Comparison of ENCODE assay signal across 8 cellular contexts in genomic region chr2:225002039-225002655, GRCh38. TPM values are rescaled to one million over a fixed set of nuclear protein-coding genes. Genes with fewer than 3 reads are reported as not detected.
DNase-seq lines count a peak whose midpoint lies in the region; ATAC-seq and TF ChIP-seq lines count a peak whose summit lies in the region.

No MANE protein-coding gene starts in this region.

- no peak overlapping the region for H3K4ac ChIP-seq in neuronal stem cell (ENCODE audit: low read length)

- intact Hi-C loops in activated CD8-positive, alpha-beta T cell treated with anti-CD3 and anti-CD28 coated beads for 36 hours (cut with micrococcal nuclease), result loop anchor here (2.0 to 10.0 kb wide), 4 partner anchors 55 to 207 kb away; no protein-coding TSS in a partner anchor
- intact Hi-C loops in esophagus muscularis mucosa (cut with DNase I), result no loop called here

- H2BK120ac ChIP-seq in neuronal stem cell (ENCODE audit: low read depth, low read length), result no peak overlapping the region

- H4K91ac ChIP-seq in neuronal stem cell (ENCODE audit: low read depth, low read length, poor library complexity), result no peak overlapping the region

- H3K18ac ChIP-seq in neuronal stem cell (ENCODE audit: low read length), result no peak overlapping the region

- no peaks in the 10 kb centered on the region for H3K36me3 ChIP-seq in esophagus muscularis mucosa
- no peaks in the 10 kb centered on the region for H3K36me3 ChIP-seq in neuronal stem cell (replicated peaks in 1 of 2; ENCODE audit: control insufficient read depth in 2 of 2, insufficient read depth in 2 of 2, low read length in 2 of 2)

- no peak overlapping the region for H2BK12ac ChIP-seq in neuronal stem cell (ENCODE audit: low read length)

- DNase-seq in AML-193 (lab: John Stamatoyannopoulos, UW) (peak; percentile 50 to 51), NCI-H748 treated with DMSO at 0.1 percent for 48 hours (lab: John Stamatoyannopoulos, UW) (peak; percentile 67), esophagus muscularis mucosa (ENCODE audit: extremely low spot score) (no peak), neuronal stem cell (ENCODE audit: low spot score) (peak; percentile 59), ureter (ENCODE audit: low spot score) (peak; percentile 59)
- DNase-seq in activated CD8-positive, alpha-beta T cell treated with anti-CD3 and anti-CD28 coated beads for 36 hours, result peak; percentile 80

- no peak overlapping the region for H3K4me2 ChIP-seq in neuronal stem cell (ENCODE audit: insufficient read depth, low read length, poor library complexity, severe bottlenecking)

- H3K14ac ChIP-seq in neuronal stem cell (ENCODE audit: low read length), result no peak overlapping the region

- ATAC-seq in GM18861 (IDR thresholded peaks at IDR 0.05; ENCODE audit: unreplicated experiment) (peak; percentile 47), HG03097 (IDR thresholded peaks at IDR 0.05; ENCODE audit: low FRiP score, unreplicated experiment) (peak; percentile 47)
- ATAC-seq in activated CD8-positive, alpha-beta T cell treated with anti-CD3 and anti-CD28 coated beads for 36 hours, result peak; percentile 72

- H2AK5ac ChIP-seq in neuronal stem cell (ENCODE audit: low read depth, low read length), result no peak overlapping the region

- H4K8ac ChIP-seq in neuronal stem cell (ENCODE audit: low read depth, low read length), result no peak overlapping the region

- H3K27me3 Mint-ChIP-seq in activated CD8-positive, alpha-beta T cell treated with anti-CD3 and anti-CD28 coated beads for 36 hours, result no peaks in the 10 kb centered on the region

- H3K27me3 ChIP-seq in esophagus muscularis mucosa (no peaks in the 10 kb centered on the region), neuronal stem cell (ENCODE audit: control insufficient read depth in 3 of 3, insufficient read depth in 3 of 3, low read depth in 1 of 3, low read length in 3 of 3) (no peaks in the 10 kb centered on the region)

- no peak overlapping the region for H2BK15ac ChIP-seq in neuronal stem cell (ENCODE audit: low read length)

- TF ChIP-seq CTCF in activated CD8-positive, alpha-beta T cell treated with anti-CD3 and anti-CD28 coated beads for 36 hours (IDR thresholded peaks at IDR 0.05), result peak; percentile 76
- peak; percentile 58 to 66 (median 66) for TF ChIP-seq CTCF in esophagus muscularis mucosa (IDR thresholded peaks at IDR 0.05)

- no peak overlapping the region for H3K4me3 ChIP-seq in esophagus muscularis mucosa
- H3K4me3 ChIP-seq in neuronal stem cell (ENCODE audit: low read length in 2 of 2), result no peak overlapping the region

- H3K9me3 ChIP-seq in esophagus muscularis mucosa (no peaks in the 10 kb centered on the region), neuronal stem cell (replicated peaks in 1 of 2; ENCODE audit: control insufficient read depth in 2 of 2, insufficient read depth in 1 of 2, low read depth in 1 of 2, low read length in 2 of 2) (no peaks in the 10 kb centered on the region)

- peaks cover 46% of the 10 kb centered on the region for H3K36me3 Mint-ChIP-seq in activated CD8-positive, alpha-beta T cell treated with anti-CD3 and anti-CD28 coated beads for 36 hours (ENCODE audit: low read depth)

- no peak overlapping the region for H3K27ac ChIP-seq in esophagus muscularis mucosa (replicated peaks in 1 of 4)
- no peak overlapping the region for H3K27ac ChIP-seq in neuronal stem cell (replicated peaks; ENCODE audit: low read length)

- no peak overlapping the region for H3K9ac ChIP-seq in neuronal stem cell (ENCODE audit: low read depth, low read length, poor library complexity)

- peak overlapping the region; percentile 8 for H2AFZ ChIP-seq in neuronal stem cell (ENCODE audit: low read length)

- no peaks in the 10 kb centered on the region for H3K9me3 Mint-ChIP-seq in activated CD8-positive, alpha-beta T cell treated with anti-CD3 and anti-CD28 coated beads for 36 hours

- POLR2A ChIA-PET in activated CD8-positive, alpha-beta T cell treated with anti-CD3 and anti-CD28 coated beads for 36 hours (lab: Charles Lee), result interaction anchor here (1.2 to 3.0 kb wide), 7 partner anchors 15 to 92 kb away, joined by 3 to 14 read pairs (median 8); partner anchors contain the start of gene DOCK10

- H2BK5ac ChIP-seq in neuronal stem cell (ENCODE audit: low read length), result no peak overlapping the region

- peak overlapping the region; percentile 83 for H3K27ac Mint-ChIP-seq in activated CD8-positive, alpha-beta T cell treated with anti-CD3 and anti-CD28 coated beads for 36 hours

- no peak for TF ChIP-seq EP300 in esophagus muscularis mucosa (IDR thresholded peaks at IDR 0.05)

- CTCF ChIA-PET in activated CD8-positive, alpha-beta T cell treated with anti-CD3 and anti-CD28 coated beads for 36 hours (lab: Charles Lee), result interaction anchor here (0.6 to 4.7 kb wide), 44 partner anchors 9 to 1307 kb away, joined by 3 to 54 read pairs (median 4); partner anchors contain the start of gene DOCK10

- H3K79me1 ChIP-seq in neuronal stem cell (ENCODE audit: low read depth, low read length), result no peaks in the 10 kb centered on the region

- peaks cover 83% of the 10 kb centered on the region for H3K4me1 Mint-ChIP-seq in activated CD8-positive, alpha-beta T cell treated with anti-CD3 and anti-CD28 coated beads for 36 hours (ENCODE audit: low read depth)

- H3K4me1 ChIP-seq in esophagus muscularis mucosa (peaks cover 0 to 3% (median 0%) of the 10 kb centered on the region in 4 donors), neuronal stem cell (ENCODE audit: control insufficient read depth in 2 of 2, insufficient read depth in 1 of 2, low read depth in 1 of 2, low read length in 2 of 2) (peaks cover 2 to 4% of the 10 kb centered on the region in 2 donors)

- no peak overlapping the region for H3K23ac ChIP-seq in neuronal stem cell (ENCODE audit: low read depth, low read length, poor library complexity)

- no peak for TF ChIP-seq POLR2A in esophagus muscularis mucosa (IDR thresholded peaks at IDR 0.05; ENCODE audit: low read depth)

- no peak overlapping the region for H3K4me3 Mint-ChIP-seq in activated CD8-positive, alpha-beta T cell treated with anti-CD3 and anti-CD28 coated beads for 36 hours

- whole genome bisulfite sequencing in esophagus muscularis mucosa, result 58% methylated on average over 6 of the region's 6 CpGs
- no CpG with 5 or more reads among the region's 6 CpGs for WGBS in neuronal stem cell (ENCODE audit: extremely low coverage in 2 of 2, insufficient read length in 2 of 2, insufficient replicate concordance in 1 of 2), 2 donors

RNA-seq across cellular contexts. Expression of gene DOCK10, which starts 40.1 kb away (rescaled TPM):
- 100 to 1,000 TPM; 191 to 198 TPM for total RNA-seq in activated CD8-positive, alpha-beta T cell treated with anti-CD3 and anti-CD28 coated beads for 36 hours
- total RNA-seq in esophagus muscularis mucosa (10 to 100 TPM in 1 of 4 donors, 1 to 10 TPM in 3; 1.9 to 11.6 (median 6.3) TPM), ureter (9.6 TPM)
- 0.84 TPM for polyA plus RNA-seq in neuronal stem cell (2013, experiment 1 of 2)
- 0.79 TPM for polyA plus RNA-seq in neuronal stem cell (2013, experiment 2 of 2)

Comparison
In these comparisons a context has a peak if more than half of its experiments do, and no peak if none do; other contexts are left out.
1. RNA of gene DOCK10, which starts 40.1 kb away (total RNA-seq): 191 to 198 TPM in activated CD8-positive, alpha-beta T cell treated with anti-CD3 and anti-CD28 coated beads for 36 hours; 9.6 TPM in ureter (single experiment) and 1.9 to 11.6 TPM in esophagus muscularis mucosa; every median in the first group is over 10 times any median in the second.
2. Peak in every context shown above with its lines, with median percentiles within 50 percentile points of each other: ATAC-seq.